In genomic region chr22:50010676-50011446, GRCh38 we compare ENCODE assay signal across 1 cellular context.
TF ChIP-seq lines count a peak whose summit lies in the region.

No MANE protein-coding gene starts in this region.

TF ChIP-seq in GM12878, 131 proteins besides CTCF, POLR2A, EP300 and RAD21 (continued from another document):
- peak in 1 of 2 experiments; percentile 85; a peak in 1 of 3 replicates for TF ChIP-seq EGR1 (IDR thresholded peaks at IDR 0.05; ENCODE audit: borderline replicate concordance in 1 of 2, low read depth in 2 of 2, low read length in 2 of 2)
- no peak for TF ChIP-seq NR2F1 (conservative IDR thresholded peaks at IDR 0.05)
- TF ChIP-seq RBBP5 (conservative IDR thresholded peaks at IDR 0.05) = no peak
- TF ChIP-seq ZBTB40 (IDR thresholded peaks at IDR 0.05; ENCODE audit: borderline replicate concordance) = peak; percentile 22; the same call in 1 of the 2 replicates
- TF ChIP-seq SMAD5 (IDR thresholded peaks at IDR 0.05; ENCODE audit: low read depth) = no peak
- no peak for TF ChIP-seq PBX3 (IDR thresholded peaks at IDR 0.05; ENCODE audit: insufficient replicate concordance, low read depth, low read length)
- no peak for TF ChIP-seq HDAC2 (IDR thresholded peaks at IDR 0.05)
- TF ChIP-seq JUND (IDR thresholded peaks at IDR 0.05; ENCODE audit: low read depth, low read length) = no peak
- 0 out of 4 replicates have a peak, but pooled peaks of 1 of the 2 experiments have one; percentile 11 for TF ChIP-seq IKZF2 (IDR thresholded peaks at IDR 0.05)
- TF ChIP-seq SIN3A (IDR thresholded peaks at IDR 0.05; ENCODE audit: low read depth, low read length) = 0 out of 2 replicates have a peak, but pooled peaks have one; percentile 10
- TF ChIP-seq TCF12 (IDR thresholded peaks at IDR 0.05; ENCODE audit: low read depth, low read length) = 0 out of 2 replicates have a peak, but pooled peaks have one; percentile 36
- TF ChIP-seq STAT1 (conservative IDR thresholded peaks at IDR 0.05) = no peak
- TF ChIP-seq DPF2 (IDR thresholded peaks at IDR 0.05) = 0 out of 2 replicates have a peak, but pooled peaks have one; percentile 1
- peak; percentile 21; the same call in 1 of the 2 replicates for TF ChIP-seq MAX (IDR thresholded peaks at IDR 0.05; ENCODE audit: low read depth, low read length)
- TF ChIP-seq TBL1XR1 (IDR thresholded peaks at IDR 0.05; ENCODE audit: low read depth, low read length) = no peak
- peak in 1 of 2 experiments; percentile 64; a peak in 2 of 4 replicates for TF ChIP-seq BHLHE40 (IDR thresholded peaks at IDR 0.05; ENCODE audit: borderline replicate concordance in 1 of 2, low read depth in 2 of 2, low read length in 1 of 2)
- TF ChIP-seq HDGF (IDR thresholded peaks at IDR 0.05) = peak; percentile 70; the same call in 1 of the 2 replicates
- no peak for TF ChIP-seq MTA2 (IDR thresholded peaks at IDR 0.05; ENCODE audit: low read depth)
- 0 out of 2 replicates have a peak, but pooled peaks have one; percentile 11 for TF ChIP-seq CREM (IDR thresholded peaks at IDR 0.05; ENCODE audit: low read depth)
- TF ChIP-seq ESRRA (IDR thresholded peaks at IDR 0.05; ENCODE audit: low read length) = no peak
- TF ChIP-seq NFXL1 (IDR thresholded peaks at IDR 0.05; ENCODE audit: borderline replicate concordance) = no peak
- TF ChIP-seq ZNF384 (IDR thresholded peaks at IDR 0.05; ENCODE audit: borderline replicate concordance, low read depth, low read length) = no peak
- no peak for TF ChIP-seq ASH2L (IDR thresholded peaks at IDR 0.05; ENCODE audit: borderline replicate concordance, low read depth)
- no peak for TF ChIP-seq ETV6 (conservative IDR thresholded peaks at IDR 0.05 in 1 of 2, IDR thresholded peaks at IDR 0.05 in 1 of 2; ENCODE audit: borderline replicate concordance in 1 of 2, low read depth in 1 of 2)
- TF ChIP-seq PAX5 (IDR thresholded peaks at IDR 0.05; ENCODE audit: borderline replicate concordance, low read depth, low read length) = peak; percentile 67
- no peak for TF ChIP-seq RFX5 (IDR thresholded peaks at IDR 0.05; ENCODE audit: low read depth, low read length)
